In genomic region chr12:117038919-117039318, GRCh38 we compare ENCODE assay signal across 18 cellular contexts.
A peak's percentile ranks its signal among the peaks of the same experiment; 100 is the strongest.
DNase-seq lines count a peak whose midpoint lies in the region; ATAC-seq, FAIRE-seq and TF ChIP-seq lines count a peak whose summit lies in the region.
"Had no signal": no experiment of that assay in that cellular context is flagged by ENCODE, and none has a peak within 500 bp of the region (broad histone marks: within the 10 kb centered on the region; RNA-seq: fewer than 3 reads in every experiment).

No MANE protein-coding gene starts in this region.

- H3K36me3 Mint-ChIP-seq in GM23338 (ENCODE audit: low read depth) (no peaks in the 10 kb centered on the region), progenitor cell of endocrine pancreas (ENCODE audit: insufficient read depth) (no peaks in the 10 kb centered on the region)
- H3K36me3 Mint-ChIP-seq: CD4-positive, CD25-positive, alpha-beta regulatory T cell had no signal

- H2AK5ac ChIP-seq in mesendoderm (ENCODE audit: low read length), result no peak overlapping the region

- ATAC-seq in GM23338 (peak; percentile 12; the same call in 1 of the 3 replicates), K562 (no peak), right cardiac atrium (no peak)
- ATAC-seq: HCT116 had no signal

- H2BK15ac ChIP-seq in mesendoderm (replicated peaks; ENCODE audit: low read depth), result no peak overlapping the region

- no peak overlapping the region for H3K4ac ChIP-seq in mesendoderm (ENCODE audit: low read depth, low read length)

- no peak for TF ChIP-seq POLR2A in K562 (conservative IDR thresholded peaks at IDR 0.05)

- CTCF ChIA-PET in K562 (lab: Yijun Ruan, JAX; ENCODE audit: low intra/inter-chr PET ratio), result no interaction called here

- H2AFZ ChIP-seq in GM23338, result no peak overlapping the region
- no peak overlapping the region for H2AFZ ChIP-seq in K562 (ENCODE audit: low read depth, low read length)

- BruUV-seq in K562 (replicated peaks; lab: Mats Ljungman, UMichigan), result no TSS peak

- H3K27ac ChIP-seq in GM23338 (ENCODE audit: low read depth) (no peak overlapping the region), K562 (ENCODE audit: extremely low read depth, low read depth, low read length) (no peak overlapping the region), right cardiac atrium (ENCODE audit: low read length) (no peak overlapping the region), mesendoderm (ENCODE audit: low read depth, low read length) (no peak overlapping the region)

- no peaks in the 10 kb centered on the region for H3F3A ChIP-seq in GM23338 (replicated peaks; ENCODE audit: low read depth)

- no peak for TF ChIP-seq RAD21 in K562 (CRISPR knock-in tag; conservative IDR thresholded peaks at IDR 0.05 in 1 of 2, IDR thresholded peaks at IDR 0.05 in 1 of 2)

- no peak overlapping the region for H4K8ac ChIP-seq in mesendoderm (ENCODE audit: low read depth, low read length)

- TF ChIP-seq CTCF in GM23338 (conservative IDR thresholded peaks at IDR 0.05; ENCODE audit: low read depth in 2 of 2) (no peak), K562 (IDR thresholded peaks at IDR 0.05 in 2 of 3, conservative IDR thresholded peaks at IDR 0.05 in 1 of 3; ENCODE audit: insufficient read depth in 2 of 3, low read depth in 1 of 3, low read length in 3 of 3) (no peak), progenitor cell of endocrine pancreas (IDR thresholded peaks at IDR 0.05; ENCODE audit: unreplicated experiment) (no peak)

- no peaks in the 10 kb centered on the region for H3K79me2 ChIP-seq in GM23338 (replicated peaks; ENCODE audit: insufficient read depth)
- H3K79me2 ChIP-seq in K562 (ENCODE audit: control insufficient read depth, insufficient read depth, low read length), result no peaks in the 10 kb centered on the region
- H3K79me2 ChIP-seq in mesendoderm (ENCODE audit: control insufficient read depth, insufficient read depth, low read length), result no peaks in the 10 kb centered on the region

- no peak overlapping the region for H2BK120ac ChIP-seq in mesendoderm (ENCODE audit: low read depth, low read length)

- H3K79me1 ChIP-seq in mesendoderm (ENCODE audit: low read length), result no peaks in the 10 kb centered on the region

- no peak overlapping the region for H2BK5ac ChIP-seq in mesendoderm (ENCODE audit: low read length)

- POLR2A ChIA-PET in K562 (lab: Yijun Ruan, JAX), result no interaction called here

- H3K9me3 ChIP-seq in K562 (replicated peaks; ENCODE audit: control insufficient read depth, insufficient read depth, low read depth, low read length) (no peaks in the 10 kb centered on the region), right cardiac atrium (ENCODE audit: control insufficient read depth, low read length) (no peaks in the 10 kb centered on the region)

- DNase-seq in GM23338 (ENCODE audit: low spot score), result no peak
- no peak for DNase-seq in K562 (ENCODE audit: extremely low read depth in 1 of 4, low spot score in 3 of 4)
- peak in 2 of 3 donors; percentile 35 to 46 for DNase-seq in right cardiac atrium
- DNase-seq in posterior vena cava (ENCODE audit: low spot score), result peak; percentile 73
- no peak for DNase-seq in cerebellar nuclear complex (lab: John Stamatoyannopoulos, UW)
- DNase-seq in progenitor cell of endocrine pancreas (ENCODE audit: low spot score, unreplicated experiment), result no peak
- no peak for DNase-seq in mesendoderm
- DNase-seq: ACHN; CD4-positive, CD25-positive, alpha-beta regulatory T cell; COR-L47; DMS153; GDM1; NCI-H1105; NCI-H1694; NCI-H2081 treated with DMSO at 0.1 percent for 48 hours; NCI-H524; NCI-H82 had no signal

- H3K9ac ChIP-seq in K562 (ENCODE audit: insufficient read depth in 1 of 2, low read depth in 2 of 2, low read length in 2 of 2), result no peak overlapping the region
- no peak overlapping the region for H3K9ac ChIP-seq in mesendoderm (ENCODE audit: low read length)

- H3K4me2 ChIP-seq in GM23338 (no peak overlapping the region), K562 (ENCODE audit: insufficient read depth, low read length) (no peak overlapping the region), mesendoderm (ENCODE audit: low read length) (no peak overlapping the region)

- FAIRE-seq in K562 (lab: Jason Lieb, UNC), result no peak

- H3K4me1 ChIP-seq in GM23338 (ENCODE audit: insufficient read depth) (no peaks in the 10 kb centered on the region), K562 (replicated peaks in 1 of 2; ENCODE audit: control insufficient read depth in 2 of 2, insufficient read depth in 2 of 2, low read length in 2 of 2) (peaks cover 38 to 69% of the 10 kb centered on the region in 2 experiments), right cardiac atrium (ENCODE audit: control insufficient read depth, insufficient read depth, low read length) (peaks cover 1% of the 10 kb centered on the region), mesendoderm (ENCODE audit: control insufficient read depth, low read depth, low read length) (no peaks in the 10 kb centered on the region)

- TF ChIP-seq EP300 in K562 (IDR thresholded peaks at IDR 0.05; ENCODE audit: low read length), result no peak

- no peak overlapping the region for H3K18ac ChIP-seq in mesendoderm (ENCODE audit: low read length)

- no peaks in the 10 kb centered on the region for H3K9me2 ChIP-seq in GM23338 (ENCODE audit: insufficient read depth)

- intact Hi-C loops in K562 (cut with micrococcal nuclease) (no loop called here), right cardiac atrium (cut with DNase I) (loop anchor here in 1 of 4 donors (10.0 kb wide), 1 partner anchor 56 kb away; the partner anchor contains the start of gene TESC), posterior vena cava (cut with DNase I) (loop anchor here in 1 of 2 donors (10.0 kb wide), 1 partner anchor 86 kb away; no protein-coding TSS in a partner anchor)

- H3K4me1 Mint-ChIP-seq in GM23338, result peaks cover 22% of the 10 kb centered on the region
- H3K4me1 Mint-ChIP-seq in progenitor cell of endocrine pancreas (ENCODE audit: low read depth), result peaks cover 24% of the 10 kb centered on the region

- H3K9me3 Mint-ChIP-seq in GM23338 (no peaks in the 10 kb centered on the region), progenitor cell of endocrine pancreas (ENCODE audit: low read depth) (no peaks in the 10 kb centered on the region)
- H3K9me3 Mint-ChIP-seq: CD4-positive, CD25-positive, alpha-beta regulatory T cell had no signal

- H3K56ac ChIP-seq in mesendoderm (ENCODE audit: low read length), result no peak overlapping the region

- H4K20me1 ChIP-seq in GM23338 (replicated peaks; ENCODE audit: insufficient read depth) (no peaks in the 10 kb centered on the region), K562 (replicated peaks; ENCODE audit: control insufficient read depth, insufficient read depth, low read length) (no peaks in the 10 kb centered on the region)

- WGBS in K562 (ENCODE audit: insufficient coverage, low coverage, missing lambda C conversion rate), result 87% methylated on average over 22 of the region's 24 CpGs
- 86% methylated on average over 24 of the region's 24 CpGs for WGBS in right cardiac atrium
- WGBS in mesendoderm (ENCODE audit: extremely low coverage, insufficient coverage, low lambda C conversion rate), result no CpG with 5 or more reads among the region's 24 CpGs

- no peaks in the 10 kb centered on the region; the same call in 1 of the 2 replicates for H3K36me3 ChIP-seq in GM23338 (ENCODE audit: insufficient read depth)
- no peaks in the 10 kb centered on the region for H3K36me3 ChIP-seq in K562 (ENCODE audit: control insufficient read depth, insufficient read depth, low read length)
- no peaks in the 10 kb centered on the region for H3K36me3 ChIP-seq in mesendoderm (ENCODE audit: control insufficient read depth, insufficient read depth, low read length)

- H3K27ac Mint-ChIP-seq in GM23338 (no peak overlapping the region), progenitor cell of endocrine pancreas (no peak overlapping the region)
- H3K27ac Mint-ChIP-seq: CD4-positive, CD25-positive, alpha-beta regulatory T cell had no signal

- no peak overlapping the region for H3K23ac ChIP-seq in mesendoderm (ENCODE audit: low read length)

- H3K9me1 ChIP-seq in K562 (ENCODE audit: control insufficient read depth, insufficient read depth, low read length), result no peaks in the 10 kb centered on the region

- H3K27me3 ChIP-seq in GM23338 (ENCODE audit: insufficient read depth), result no peaks in the 10 kb centered on the region
- no peaks in the 10 kb centered on the region for H3K27me3 ChIP-seq in K562 (ENCODE audit: control insufficient read depth in 2 of 2, insufficient read depth in 2 of 2, low read length in 2 of 2)
- no peaks in the 10 kb centered on the region for H3K27me3 ChIP-seq in right cardiac atrium (ENCODE audit: control insufficient read depth, insufficient read depth)
- H3K27me3 ChIP-seq in mesendoderm (ENCODE audit: insufficient read depth, low read length, poor library complexity), result no peaks in the 10 kb centered on the region

- H3K4me3 ChIP-seq in GM23338 (no peak overlapping the region), K562 (no peak overlapping the region), right cardiac atrium (ENCODE audit: low read length) (no peak overlapping the region), mesendoderm (ENCODE audit: low read length) (no peak overlapping the region)

- in situ Hi-C loops in K562 (cut with MboI), result no loop called here

- no peak overlapping the region for H3K4me3 Mint-ChIP-seq in GM23338
- H3K4me3 Mint-ChIP-seq in progenitor cell of endocrine pancreas (ENCODE audit: low read depth), result no peak overlapping the region
- H3K4me3 Mint-ChIP-seq: CD4-positive, CD25-positive, alpha-beta regulatory T cell had no signal

- no peak overlapping the region for H4K5ac ChIP-seq in mesendoderm (ENCODE audit: low read length)

- peaks cover 20% of the 10 kb centered on the region for H3K27me3 Mint-ChIP-seq in GM23338 (ENCODE audit: insufficient read depth, low read depth, poor library complexity)
- peaks cover 10% of the 10 kb centered on the region for H3K27me3 Mint-ChIP-seq in progenitor cell of endocrine pancreas
- H3K27me3 Mint-ChIP-seq: CD4-positive, CD25-positive, alpha-beta regulatory T cell had no signal

TF ChIP-seq in K562, 482 proteins besides CTCF, POLR2A, EP300 and RAD21 (continues in another document):
- no peak for TF ChIP-seq ATF3 (IDR thresholded peaks at IDR 0.05)
- no peak for TF ChIP-seq ATF3 (CRISPR knock-in tag; conservative IDR thresholded peaks at IDR 0.05)
- no peak for TF ChIP-seq FUS (optimal IDR thresholded peaks at IDR 0.05; ENCODE audit: low read depth, low read length)
- 0 out of 2 replicates have a peak, but pooled peaks have one; percentile 26 for TF ChIP-seq POLR2G (IDR thresholded peaks at IDR 0.05; ENCODE audit: low read depth, low read length)
- TF ChIP-seq ZNF12 (CRISPR knock-in tag; IDR thresholded peaks at IDR 0.05), result no peak

Comparison
In these comparisons a context has a peak if more than half of its experiments do, and no peak if none do; other contexts are left out.
1. DNase-seq: peak in right cardiac atrium (2 of 3) and posterior vena cava (single experiment); none in GM23338 (single experiment), K562 (0 of 4), cerebellar nuclear complex (0 of 2), progenitor cell of endocrine pancreas (single experiment) and mesendoderm (single experiment).